ENCODE assay signal across 1 cellular context in the genomic region with DNA sequence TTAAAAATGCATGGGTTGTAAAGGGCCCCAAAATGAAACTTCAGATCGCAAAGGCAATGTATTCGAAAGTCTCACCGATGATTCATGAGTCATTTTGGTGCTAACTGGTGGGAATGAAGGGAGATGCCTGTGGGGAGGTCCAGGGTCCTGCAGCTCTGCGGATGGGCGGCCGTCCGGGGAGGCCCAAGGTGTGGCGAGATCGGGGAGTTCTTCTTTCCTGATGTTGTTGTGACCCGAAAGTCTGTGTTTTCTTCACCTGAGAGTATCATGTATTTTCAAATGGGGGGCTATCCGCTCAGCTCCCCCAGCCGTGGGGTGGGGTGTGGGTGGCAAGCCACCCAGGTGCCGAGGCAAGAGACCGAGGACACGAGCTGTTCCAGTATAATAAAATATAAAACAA.
TF ChIP-seq lines count a peak whose summit lies in the region.

No MANE protein-coding gene starts in this region.

TF ChIP-seq in GM12878, 131 proteins besides CTCF, POLR2A, EP300 and RAD21:
- TF ChIP-seq HCFC1 (IDR thresholded peaks at IDR 0.05; ENCODE audit: low read length) (no peak), GABPA (IDR thresholded peaks at IDR 0.05; ENCODE audit: low read depth) (no peak), NR2F1 (conservative IDR thresholded peaks at IDR 0.05) (no peak), SMARCA5 (IDR thresholded peaks at IDR 0.05) (no peak), RFX5 (IDR thresholded peaks at IDR 0.05; ENCODE audit: low read depth, low read length) (no peak), YBX1 (IDR thresholded peaks at IDR 0.05) (no peak), KAT2A (conservative IDR thresholded peaks at IDR 0.05; ENCODE audit: control insufficient read depth, low read depth, low read length) (no peak), POLR2AphosphoS5 (IDR thresholded peaks at IDR 0.05; ENCODE audit: low read length) (no peak), BRCA1 (IDR thresholded peaks at IDR 0.05; ENCODE audit: low read depth, low read length) (no peak), GATAD2B (conservative IDR thresholded peaks at IDR 0.05; ENCODE audit: low read depth) (no peak), SRF (IDR thresholded peaks at IDR 0.05; ENCODE audit: low read depth in 2 of 2, low read length in 2 of 2) (no peak), ZZZ3 (IDR thresholded peaks at IDR 0.05; ENCODE audit: control insufficient read depth, insufficient read length, low read depth) (no peak)
- TF ChIP-seq, protein P1, sequence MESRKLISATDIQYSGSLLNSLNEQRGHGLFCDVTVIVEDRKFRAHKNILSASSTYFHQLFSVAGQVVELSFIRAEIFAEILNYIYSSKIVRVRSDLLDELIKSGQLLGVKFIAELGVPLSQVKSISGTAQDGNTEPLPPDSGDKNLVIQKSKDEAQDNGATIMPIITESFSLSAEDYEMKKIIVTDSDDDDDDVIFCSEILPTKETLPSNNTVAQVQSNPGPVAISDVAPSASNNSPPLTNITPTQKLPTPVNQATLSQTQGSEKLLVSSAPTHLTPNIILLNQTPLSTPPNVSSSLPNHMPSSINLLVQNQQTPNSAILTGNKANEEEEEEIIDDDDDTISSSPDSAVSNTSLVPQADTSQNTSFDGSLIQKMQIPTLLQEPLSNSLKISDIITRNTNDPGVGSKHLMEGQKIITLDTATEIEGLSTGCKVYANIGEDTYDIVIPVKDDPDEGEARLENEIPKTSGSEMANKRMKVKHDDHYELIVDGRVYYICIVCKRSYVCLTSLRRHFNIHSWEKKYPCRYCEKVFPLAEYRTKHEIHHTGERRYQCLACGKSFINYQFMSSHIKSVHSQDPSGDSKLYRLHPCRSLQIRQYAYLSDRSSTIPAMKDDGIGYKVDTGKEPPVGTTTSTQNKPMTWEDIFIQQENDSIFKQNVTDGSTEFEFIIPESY (IDR thresholded peaks at IDR 0.05), result no peak
- TF ChIP-seq, protein P2, sequence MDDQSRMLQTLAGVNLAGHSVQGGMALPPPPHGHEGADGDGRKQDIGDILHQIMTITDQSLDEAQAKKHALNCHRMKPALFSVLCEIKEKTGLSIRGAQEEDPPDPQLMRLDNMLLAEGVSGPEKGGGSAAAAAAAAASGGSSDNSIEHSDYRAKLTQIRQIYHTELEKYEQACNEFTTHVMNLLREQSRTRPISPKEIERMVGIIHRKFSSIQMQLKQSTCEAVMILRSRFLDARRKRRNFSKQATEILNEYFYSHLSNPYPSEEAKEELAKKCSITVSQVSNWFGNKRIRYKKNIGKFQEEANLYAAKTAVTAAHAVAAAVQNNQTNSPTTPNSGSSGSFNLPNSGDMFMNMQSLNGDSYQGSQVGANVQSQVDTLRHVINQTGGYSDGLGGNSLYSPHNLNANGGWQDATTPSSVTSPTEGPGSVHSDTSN (IDR thresholded peaks at IDR 0.05; ENCODE audit: insufficient replicate concordance, low read depth, low read length), result no peak
- TF ChIP-seq, protein P3, sequence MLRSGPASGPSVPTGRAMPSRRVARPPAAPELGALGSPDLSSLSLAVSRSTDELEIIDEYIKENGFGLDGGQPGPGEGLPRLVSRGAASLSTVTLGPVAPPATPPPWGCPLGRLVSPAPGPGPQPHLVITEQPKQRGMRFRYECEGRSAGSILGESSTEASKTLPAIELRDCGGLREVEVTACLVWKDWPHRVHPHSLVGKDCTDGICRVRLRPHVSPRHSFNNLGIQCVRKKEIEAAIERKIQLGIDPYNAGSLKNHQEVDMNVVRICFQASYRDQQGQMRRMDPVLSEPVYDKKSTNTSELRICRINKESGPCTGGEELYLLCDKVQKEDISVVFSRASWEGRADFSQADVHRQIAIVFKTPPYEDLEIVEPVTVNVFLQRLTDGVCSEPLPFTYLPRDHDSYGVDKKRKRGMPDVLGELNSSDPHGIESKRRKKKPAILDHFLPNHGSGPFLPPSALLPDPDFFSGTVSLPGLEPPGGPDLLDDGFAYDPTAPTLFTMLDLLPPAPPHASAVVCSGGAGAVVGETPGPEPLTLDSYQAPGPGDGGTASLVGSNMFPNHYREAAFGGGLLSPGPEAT (IDR thresholded peaks at IDR 0.05; ENCODE audit: low read depth), result no peak
- TF ChIP-seq, protein P4, sequence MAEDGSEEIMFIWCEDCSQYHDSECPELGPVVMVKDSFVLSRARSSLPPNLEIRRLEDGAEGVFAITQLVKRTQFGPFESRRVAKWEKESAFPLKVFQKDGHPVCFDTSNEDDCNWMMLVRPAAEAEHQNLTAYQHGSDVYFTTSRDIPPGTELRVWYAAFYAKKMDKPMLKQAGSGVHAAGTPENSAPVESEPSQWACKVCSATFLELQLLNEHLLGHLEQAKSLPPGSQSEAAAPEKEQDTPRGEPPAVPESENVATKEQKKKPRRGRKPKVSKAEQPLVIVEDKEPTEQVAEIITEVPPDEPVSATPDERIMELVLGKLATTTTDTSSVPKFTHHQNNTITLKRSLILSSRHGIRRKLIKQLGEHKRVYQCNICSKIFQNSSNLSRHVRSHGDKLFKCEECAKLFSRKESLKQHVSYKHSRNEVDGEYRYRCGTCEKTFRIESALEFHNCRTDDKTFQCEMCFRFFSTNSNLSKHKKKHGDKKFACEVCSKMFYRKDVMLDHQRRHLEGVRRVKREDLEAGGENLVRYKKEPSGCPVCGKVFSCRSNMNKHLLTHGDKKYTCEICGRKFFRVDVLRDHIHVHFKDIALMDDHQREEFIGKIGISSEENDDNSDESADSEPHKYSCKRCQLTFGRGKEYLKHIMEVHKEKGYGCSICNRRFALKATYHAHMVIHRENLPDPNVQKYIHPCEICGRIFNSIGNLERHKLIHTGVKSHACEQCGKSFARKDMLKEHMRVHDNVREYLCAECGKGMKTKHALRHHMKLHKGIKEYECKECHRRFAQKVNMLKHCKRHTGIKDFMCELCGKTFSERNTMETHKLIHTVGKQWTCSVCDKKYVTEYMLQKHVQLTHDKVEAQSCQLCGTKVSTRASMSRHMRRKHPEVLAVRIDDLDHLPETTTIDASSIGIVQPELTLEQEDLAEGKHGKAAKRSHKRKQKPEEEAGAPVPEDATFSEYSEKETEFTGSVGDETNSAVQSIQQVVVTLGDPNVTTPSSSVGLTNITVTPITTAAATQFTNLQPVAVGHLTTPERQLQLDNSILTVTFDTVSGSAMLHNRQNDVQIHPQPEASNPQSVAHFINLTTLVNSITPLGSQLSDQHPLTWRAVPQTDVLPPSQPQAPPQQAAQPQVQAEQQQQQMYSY (CRISPR knock-in tag; IDR thresholded peaks at IDR 0.05), result no peak
- TF ChIP-seq, protein P5, sequence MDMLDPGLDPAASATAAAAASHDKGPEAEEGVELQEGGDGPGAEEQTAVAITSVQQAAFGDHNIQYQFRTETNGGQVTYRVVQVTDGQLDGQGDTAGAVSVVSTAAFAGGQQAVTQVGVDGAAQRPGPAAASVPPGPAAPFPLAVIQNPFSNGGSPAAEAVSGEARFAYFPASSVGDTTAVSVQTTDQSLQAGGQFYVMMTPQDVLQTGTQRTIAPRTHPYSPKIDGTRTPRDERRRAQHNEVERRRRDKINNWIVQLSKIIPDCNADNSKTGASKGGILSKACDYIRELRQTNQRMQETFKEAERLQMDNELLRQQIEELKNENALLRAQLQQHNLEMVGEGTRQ (IDR thresholded peaks at IDR 0.05; ENCODE audit: borderline replicate concordance, low read depth, low read length), result no peak
